ENCODE assay signal across 21 cellular contexts in the genomic region with DNA sequence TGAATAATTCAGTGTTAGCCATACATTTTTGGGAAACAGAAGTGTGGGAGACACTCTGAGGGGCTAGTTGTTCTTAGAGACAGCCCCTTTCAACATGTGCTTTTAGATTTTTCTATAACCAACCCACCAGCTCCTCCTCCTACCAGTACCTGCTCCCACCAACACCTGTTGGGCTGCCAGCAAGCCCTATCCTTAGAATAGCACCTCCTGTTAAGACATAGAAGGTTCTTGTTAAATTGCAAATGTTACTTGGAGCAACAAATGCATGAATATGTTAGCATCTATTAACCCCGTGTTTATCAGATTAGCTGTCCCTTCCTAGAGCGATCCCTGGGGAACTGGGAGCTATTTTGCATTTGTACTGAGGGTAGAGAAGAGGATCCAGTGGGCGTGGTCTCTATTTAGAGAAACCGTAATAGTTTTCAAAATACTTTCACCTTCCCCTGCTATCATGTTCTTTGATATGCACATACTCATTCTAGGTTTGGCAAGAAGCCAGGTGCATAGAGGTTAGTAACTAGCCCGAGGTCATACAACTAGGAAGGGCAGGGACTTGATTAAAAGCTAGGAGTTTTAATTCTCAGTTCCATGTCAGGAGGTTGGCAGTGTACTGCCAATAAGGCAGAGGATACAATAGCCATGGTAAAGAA.
DNase-seq lines count a peak whose midpoint lies in the region; ATAC-seq and TF ChIP-seq lines count a peak whose summit lies in the region.
"Had no signal": no experiment of that assay in that cellular context is flagged by ENCODE, and none has a peak within 500 bp of the region (broad histone marks: within the 10 kb centered on the region; RNA-seq: fewer than 3 reads in every experiment).

No MANE protein-coding gene starts in this region.

- no peak for ATAC-seq in SK-N-SH treated with all-trans-retinoic acid at 6 μM for 48 hours
- ATAC-seq: activated CD4-positive, alpha-beta T cell treated with anti-CD3 and anti-CD28 coated beads for 36 hours; activated CD8-positive, alpha-beta memory T cell treated with anti-CD3 and anti-CD28 coated beads, Interleukin-2, amount 10 ng/mL, durations not matched to agents 7 days and 5 days; effector memory CD8-positive, alpha-beta T cell; HepG2; left colon; PC-3; sciatic nerve had no signal

- TF ChIP-seq EP300 in SK-N-SH (IDR thresholded peaks at IDR 0.05; ENCODE audit: borderline replicate concordance in 1 of 2, low read depth in 1 of 2, low read length in 1 of 2) (no peak), tibial nerve (IDR thresholded peaks at IDR 0.05) (no peak)

- H3K36me3 ChIP-seq in SK-N-SH (replicated peaks in 1 of 2; ENCODE audit: control insufficient read depth in 1 of 2, insufficient read depth in 2 of 2, low read length in 1 of 2) (no peaks in the 10 kb centered on the region), PC-9 (ENCODE audit: low read depth) (no peaks in the 10 kb centered on the region), tibial nerve (no peaks in the 10 kb centered on the region), right atrium auricular region (no peaks in the 10 kb centered on the region)
- H3K36me3 ChIP-seq: neutrophil had no signal

- H3K27me3 ChIP-seq in SK-N-SH (ENCODE audit: insufficient read depth) = no peaks in the 10 kb centered on the region
- no peaks in the 10 kb centered on the region for H3K27me3 ChIP-seq in PC-9 (ENCODE audit: insufficient read depth, low read depth)
- no peaks in the 10 kb centered on the region for H3K27me3 ChIP-seq in tibial nerve
- no peaks in the 10 kb centered on the region for H3K27me3 ChIP-seq in right atrium auricular region
- H3K27me3 ChIP-seq: neutrophil had no signal

- DNase-seq in SK-N-SH (peak; percentile 2), NCI-H345 treated with DMSO at 0.1 percent for 48 hours (lab: John Stamatoyannopoulos, UW; ENCODE audit: unreplicated experiment) (peak; percentile 82), dermis blood vessel endothelial cell (peak; percentile 7), PC-9 (no peak), tibial nerve (ENCODE audit: low spot score in 2 of 2) (no peak), NK-92 (lab: John Stamatoyannopoulos, UW; ENCODE audit: unreplicated experiment) (no peak), right atrium auricular region (ENCODE audit: low spot score) (no peak)
- DNase-seq: activated CD4-positive, alpha-beta T cell treated with anti-CD3 and anti-CD28 coated beads for 36 hours; activated CD8-positive, alpha-beta memory T cell treated with anti-CD3 and anti-CD28 coated beads, Interleukin-2, amount 10 ng/mL, durations not matched to agents 7 days and 5 days; activated effector memory CD4-positive, alpha-beta T cell treated with anti-CD3 and anti-CD28 coated beads, Interleukin-2, amount 50 U/mL, for 16 hours; cerebellar nuclear complex; effector memory CD8-positive, alpha-beta T cell; hippocampal formation; left colon; NCI-H446; PC-3; stimulated activated CD4-positive, alpha-beta T cell treated with anti-CD3 and anti-CD28 coated beads, Interleukin-2, amount 100 ng/mL, for 24 hours had no signal

- H3K9me3 ChIP-seq in SK-N-SH (no peaks in the 10 kb centered on the region), PC-9 (ENCODE audit: insufficient read depth, low read depth) (no peaks in the 10 kb centered on the region), tibial nerve (peaks cover 0 to 8% (median 0%) of the 10 kb centered on the region in 4 donors), right atrium auricular region (no peaks in the 10 kb centered on the region)
- H3K9me3 ChIP-seq: neutrophil had no signal

- no peaks in the 10 kb centered on the region for H3K4me1 ChIP-seq in SK-N-SH (ENCODE audit: control insufficient read depth in 1 of 2, insufficient read depth in 2 of 2, low read depth in 1 of 2, low read length in 1 of 2)
- no peaks in the 10 kb centered on the region for H3K4me1 ChIP-seq in PC-9 (replicated peaks; ENCODE audit: insufficient read depth)
- no peaks in the 10 kb centered on the region for H3K4me1 ChIP-seq in tibial nerve
- H3K4me1 ChIP-seq in right atrium auricular region = peaks cover 0 to 8% of the 10 kb centered on the region in 2 donors

- no peak for TF ChIP-seq POLR2A in tibial nerve (IDR thresholded peaks at IDR 0.05)

- H3K4me2 ChIP-seq in SK-N-SH (no peak overlapping the region), PC-9 (no peak overlapping the region)

- no peaks in the 10 kb centered on the region for H3K9me2 ChIP-seq in SK-N-SH
- no peaks in the 10 kb centered on the region for H3K9me2 ChIP-seq in PC-9 (ENCODE audit: insufficient read depth)

- H3K79me2 ChIP-seq in SK-N-SH (ENCODE audit: insufficient read depth) = no peaks in the 10 kb centered on the region
- no peaks in the 10 kb centered on the region for H3K79me2 ChIP-seq in PC-9 (ENCODE audit: low read depth)

- H2AFZ ChIP-seq in SK-N-SH (ENCODE audit: low read depth) = no peak overlapping the region
- no peak overlapping the region for H2AFZ ChIP-seq in PC-9

- intact Hi-C loops in PC-9 (cut with micrococcal nuclease; ENCODE audit: unreplicated experiment) = no loop called here

- H3K27ac ChIP-seq in SK-N-SH (ENCODE audit: low read depth in 2 of 2, low read length in 1 of 2) (no peak overlapping the region), PC-9 (no peak overlapping the region), tibial nerve (no peak overlapping the region), right atrium auricular region (no peak overlapping the region)
- H3K27ac ChIP-seq: neutrophil had no signal

- no TSS peak for BruUV-seq in PC-9 (replicated peaks; lab: Mats Ljungman, UMichigan)

- 32% methylated on average over 5 of the region's 5 CpGs for WGBS in SK-N-SH (ENCODE audit: low lambda C conversion rate)
- 47 to 54% methylated on average over 5 of the region's 5 CpGs for WGBS in tibial nerve, 2 donors

- H3K4me3 ChIP-seq in SK-N-SH (ENCODE audit: low read depth in 2 of 2, low read length in 1 of 2) (no peak overlapping the region), PC-9 (no peak overlapping the region), tibial nerve (no peak overlapping the region), right atrium auricular region (no peak overlapping the region)

- CTCF ChIA-PET in SK-N-SH (lab: Yijun Ruan, JAX) (interaction anchor here (0.6 kb wide), 1 partner anchor 301 kb away, joined by 3 read pairs; no protein-coding TSS in a partner anchor), PC-9 (lab: Charles Lee) (no interaction called here)

- no peaks in the 10 kb centered on the region for H4K20me1 ChIP-seq in SK-N-SH (ENCODE audit: insufficient read depth)
- H4K20me1 ChIP-seq in PC-9 (ENCODE audit: insufficient read depth) = no peaks in the 10 kb centered on the region

- no peaks in the 10 kb centered on the region for H3F3A ChIP-seq in SK-N-SH (replicated peaks; ENCODE audit: insufficient read depth)
- no peaks in the 10 kb centered on the region for H3F3A ChIP-seq in PC-9 (ENCODE audit: insufficient read depth, low read depth)

- H3K9ac ChIP-seq in SK-N-SH = no peak overlapping the region

- POLR2A ChIA-PET in SK-N-SH (lab: Yijun Ruan, JAX) = no interaction called here
- POLR2A ChIA-PET in PC-9 (lab: Charles Lee; ENCODE audit: unreplicated experiment) = no interaction called here

- no peak for TF ChIP-seq RAD21 in SK-N-SH (IDR thresholded peaks at IDR 0.05; ENCODE audit: low read length)

- no peak for TF ChIP-seq CTCF in SK-N-SH (IDR thresholded peaks at IDR 0.05)
- no peak for TF ChIP-seq CTCF in PC-9 (conservative IDR thresholded peaks at IDR 0.05)
- TF ChIP-seq CTCF in tibial nerve (IDR thresholded peaks at IDR 0.05) = no peak
- no peak for TF ChIP-seq CTCF in right atrium auricular region (IDR thresholded peaks at IDR 0.05)

TF ChIP-seq in SK-N-SH, 30 proteins besides CTCF, POLR2A, EP300 and RAD21:
- TF ChIP-seq POLR2AphosphoS5 (IDR thresholded peaks at IDR 0.05; ENCODE audit: low read depth, low read length) (no peak), YY1 (IDR thresholded peaks at IDR 0.05; ENCODE audit: low read depth) (no peak), ELF1 (IDR thresholded peaks at IDR 0.05) (no peak), NRF1 (IDR thresholded peaks at IDR 0.05; ENCODE audit: low read depth, low read length) (no peak), MXI1 (IDR thresholded peaks at IDR 0.05; ENCODE audit: low read depth, low read length) (no peak), JUND (IDR thresholded peaks at IDR 0.05) (no peak), MEF2A (IDR thresholded peaks at IDR 0.05; ENCODE audit: borderline replicate concordance, low read depth) (no peak)
- TF ChIP-seq, protein P1, sequence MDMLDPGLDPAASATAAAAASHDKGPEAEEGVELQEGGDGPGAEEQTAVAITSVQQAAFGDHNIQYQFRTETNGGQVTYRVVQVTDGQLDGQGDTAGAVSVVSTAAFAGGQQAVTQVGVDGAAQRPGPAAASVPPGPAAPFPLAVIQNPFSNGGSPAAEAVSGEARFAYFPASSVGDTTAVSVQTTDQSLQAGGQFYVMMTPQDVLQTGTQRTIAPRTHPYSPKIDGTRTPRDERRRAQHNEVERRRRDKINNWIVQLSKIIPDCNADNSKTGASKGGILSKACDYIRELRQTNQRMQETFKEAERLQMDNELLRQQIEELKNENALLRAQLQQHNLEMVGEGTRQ (IDR thresholded peaks at IDR 0.05; ENCODE audit: borderline replicate concordance, low read depth, low read length) = no peak

TF ChIP-seq in SK-N-SH treated with all-trans-retinoic acid at 6 μM for 48 hours, 23 proteins besides CTCF, POLR2A, EP300 and RAD21 (continues in another document):
- TF ChIP-seq PATZ1 (CRISPR knock-in tag; IDR thresholded peaks at IDR 0.05; ENCODE audit: borderline replicate concordance) (no peak), ESRRG (CRISPR knock-in tag; IDR thresholded peaks at IDR 0.05) (no peak), SNAI2 (CRISPR knock-in tag; IDR thresholded peaks at IDR 0.05) (no peak), ZNF565 (CRISPR knock-in tag; conservative IDR thresholded peaks at IDR 0.05; ENCODE audit: low read depth) (no peak), ZFP3 (CRISPR knock-in tag; IDR thresholded peaks at IDR 0.05) (no peak)

Comparison
In these comparisons a context has a peak if more than half of its experiments do, and no peak if none do; other contexts are left out.
1. DNase-seq: peak in SK-N-SH (single experiment), NCI-H345 treated with DMSO at 0.1 percent for 48 hours (single experiment) and dermis blood vessel endothelial cell (single experiment); none in PC-9 (0 of 2), tibial nerve (0 of 2), NK-92 (single experiment) and right atrium auricular region (single experiment).